In genomic region chr7:2558620-2559282, GRCh38 we compare ENCODE assay signal across 1 cellular context.
A peak's percentile ranks its signal among the peaks of the same experiment; 100 is the strongest.
TF ChIP-seq lines count a peak whose summit lies in the region.

Gene IQCE (plus strand): TSS chr7:2558979. CDS start chr7:2559182, 203 bp downstream.

TF ChIP-seq in HepG2, 621 proteins besides CTCF, POLR2A, EP300 and RAD21 (continued from another document and continues in another):
- TF ChIP-seq HMGXB4 (CRISPR knock-in tag; IDR thresholded peaks at IDR 0.05; ENCODE audit: borderline replicate concordance in 1 of 2, low read depth in 1 of 2), result peak in 1 of 2 experiments; percentile 52; a peak in 1 of 4 replicates
- no peak for TF ChIP-seq CEBPG (CRISPR knock-in tag; IDR thresholded peaks at IDR 0.05)
- TF ChIP-seq ZSCAN25 (CRISPR knock-in tag; IDR thresholded peaks at IDR 0.05), result no peak
- TF ChIP-seq ZNF317 (CRISPR knock-in tag; IDR thresholded peaks at IDR 0.05), result no peak
- TF ChIP-seq ZNF460 (CRISPR knock-in tag; IDR thresholded peaks at IDR 0.05; ENCODE audit: borderline replicate concordance), result no peak
- peak; percentile 48; the same call in 1 of the 2 replicates for TF ChIP-seq ERF (CRISPR knock-in tag; IDR thresholded peaks at IDR 0.05)
- no peak for TF ChIP-seq MLLT10 (CRISPR knock-in tag; IDR thresholded peaks at IDR 0.05)
- TF ChIP-seq RFX5 (IDR thresholded peaks at IDR 0.05; ENCODE audit: low read depth, low read length), result no peak
- no peak for TF ChIP-seq ZNF337 (CRISPR knock-in tag; IDR thresholded peaks at IDR 0.05; ENCODE audit: borderline replicate concordance, low read depth)
- TF ChIP-seq KAT8 (CRISPR knock-in tag; IDR thresholded peaks at IDR 0.05), result no peak
- no peak for TF ChIP-seq KIAA2018 (CRISPR knock-in tag; IDR thresholded peaks at IDR 0.05; ENCODE audit: borderline replicate concordance)
- no peak for TF ChIP-seq ZNF547 (CRISPR knock-in tag; IDR thresholded peaks at IDR 0.05)
- no peak for TF ChIP-seq MTERF4 (CRISPR knock-in tag; IDR thresholded peaks at IDR 0.05)
- no peak for TF ChIP-seq LRRFIP1 (CRISPR knock-in tag; conservative IDR thresholded peaks at IDR 0.05)
- no peak for TF ChIP-seq ZNF580 (CRISPR knock-in tag; IDR thresholded peaks at IDR 0.05; ENCODE audit: borderline replicate concordance, low read depth)
- no peak for TF ChIP-seq SP2 (CRISPR knock-in tag; IDR thresholded peaks at IDR 0.05)
- no peak for TF ChIP-seq MNT (IDR thresholded peaks at IDR 0.05)
- no peak for TF ChIP-seq GRHL1 (CRISPR knock-in tag; conservative IDR thresholded peaks at IDR 0.05)
- TF ChIP-seq ONECUT2 (CRISPR knock-in tag; IDR thresholded peaks at IDR 0.05), result no peak
- TF ChIP-seq THAP9 (CRISPR knock-in tag; IDR thresholded peaks at IDR 0.05; ENCODE audit: borderline replicate concordance), result no peak
- TF ChIP-seq PHF21A (CRISPR knock-in tag; IDR thresholded peaks at IDR 0.05), result no peak
- TF ChIP-seq ZNF83 (CRISPR knock-in tag; IDR thresholded peaks at IDR 0.05; ENCODE audit: borderline replicate concordance), result no peak
- TF ChIP-seq SNAPC5 (CRISPR knock-in tag; IDR thresholded peaks at IDR 0.05; ENCODE audit: borderline replicate concordance), result no peak
- TF ChIP-seq HNF1A (IDR thresholded peaks at IDR 0.05; ENCODE audit: low read depth), result no peak
- peak; percentile 29; the same call in 1 of the 2 replicates for TF ChIP-seq HNF1A (CRISPR knock-in tag; IDR thresholded peaks at IDR 0.05; ENCODE audit: borderline replicate concordance)
- TF ChIP-seq RFX3 (CRISPR knock-in tag; IDR thresholded peaks at IDR 0.05), result peak; percentile 86
- TF ChIP-seq AGO2 (optimal IDR thresholded peaks at IDR 0.05; ENCODE audit: low read depth, low read length), result no peak
- 0 out of 2 replicates have a peak, but pooled peaks have one; percentile 23 for TF ChIP-seq ZNF274 (CRISPR knock-in tag; IDR thresholded peaks at IDR 0.05)
- TF ChIP-seq KDM1A (CRISPR knock-in tag; IDR thresholded peaks at IDR 0.05), result peak; percentile 70; the same call in 1 of the 2 replicates
